Comparison of ENCODE assay signal across 8 cellular contexts in genomic region chr4:183398298-183399129, GRCh38. TPM values are rescaled to one million over a fixed set of nuclear protein-coding genes. Genes with fewer than 3 reads are reported as not detected.
DNase-seq lines count a peak whose midpoint lies in the region; ATAC-seq, FAIRE-seq and TF ChIP-seq lines count a peak whose summit lies in the region.

No MANE protein-coding gene starts in this region.

- no TSS peak for BruUV-seq in GM12878 (replicated peaks; lab: Mats Ljungman, UMichigan)

- peak overlapping the region; percentile 86 to 96 (median 92) for H3K4me3 Mint-ChIP-seq in IgD-negative memory B cell

- no peaks in the 10 kb centered on the region for H3K4me1 ChIP-seq in GM12878 (ENCODE audit: control insufficient read depth, insufficient read depth, low read length)

- RAD21 ChIA-PET in GM12878 (lab: Charles Lee; ENCODE audit: unreplicated experiment) = no interaction called here

- no peaks in the 10 kb centered on the region for H3K36me3 ChIP-seq in GM12878 (ENCODE audit: control insufficient read depth in 2 of 2, insufficient read depth in 2 of 2, low read length in 1 of 2)

- FAIRE-seq in GM12878 (lab: Jason Lieb, UNC) = peak; percentile 68

- peaks cover 0 to 2% (median 0%) of the 10 kb centered on the region in 3 donors for H3K9me3 Mint-ChIP-seq in IgD-negative memory B cell

- H3K79me2 ChIP-seq in GM12878 (ENCODE audit: control insufficient read depth, insufficient read depth, low read length) = no peaks in the 10 kb centered on the region

- H3K9me3 ChIP-seq in GM12878 (replicated peaks; ENCODE audit: control insufficient read depth, insufficient read depth, low read length) = no peaks in the 10 kb centered on the region

- POLR2A ChIA-PET in GM12878 (lab: Charles Lee) = no interaction called here

- DNase-seq in EL (peak; percentile 77), T-helper 9 cell (peak; percentile 49), GM12878 (ENCODE audit: low read depth, low spot score) (no peak), iPS DF 4.7 (ENCODE audit: extremely low read depth, low spot score) (peak; percentile 30), sciatic nerve (ENCODE audit: low spot score) (peak; percentile 80), NCI-H446 treated with DMSO at 0.1 percent for 48 hours (lab: John Stamatoyannopoulos, UW) (no peak)

- 3% methylated on average over 49 of the region's 61 CpGs for WGBS in GM12878 (ENCODE audit: insufficient coverage, insufficient replicate concordance, low lambda C conversion rate, missing lambda C conversion rate)

- no peak for TF ChIP-seq POLR2A in GM12878 (IDR thresholded peaks at IDR 0.05; ENCODE audit: low read depth, low read length)

- H2AFZ ChIP-seq in GM12878 (ENCODE audit: control insufficient read depth, low read depth, low read length) = peak overlapping the region; percentile 69

- TF ChIP-seq EP300 in GM12878 (IDR thresholded peaks at IDR 0.05; ENCODE audit: borderline replicate concordance in 1 of 2, control insufficient read depth in 1 of 2, low read depth in 2 of 2, low read length in 2 of 2) = no peak

- no peak for TF ChIP-seq RAD21 in GM12878 (IDR thresholded peaks at IDR 0.05; ENCODE audit: insufficient read depth, low read depth, low read length)

- SMC1A ChIA-PET in GM12878 (lab: Charles Lee; ENCODE audit: uncharacterized antibody, unreplicated experiment) = no interaction called here

- peak; percentile 36 to 54 (median 52); a peak in 5 of 6 replicates for TF ChIP-seq CTCF in GM12878 (IDR thresholded peaks at IDR 0.05 in 2 of 3, conservative IDR thresholded peaks at IDR 0.05 in 1 of 3; ENCODE audit: control insufficient read depth in 2 of 3, extremely low read depth in 1 of 3, insufficient read depth in 1 of 3, low read depth in 3 of 3, low read length in 3 of 3)

- no peaks in the 10 kb centered on the region for H4K20me1 ChIP-seq in GM12878 (ENCODE audit: control insufficient read depth, insufficient read depth)

- peaks cover 14 to 16% (median 16%) of the 10 kb centered on the region in 3 donors for H3K4me1 Mint-ChIP-seq in IgD-negative memory B cell

- in situ Hi-C loops in GM12878 (cut with MboI) = no loop called here

- intact Hi-C loops in GM12878 (cut with micrococcal nuclease; ENCODE audit: unreplicated experiment) = no loop called here
- intact Hi-C loops in sciatic nerve (cut with DNase I) = no loop called here

- peak overlapping the region; percentile 56; the same call in 1 of the 2 replicates for H3K9ac ChIP-seq in GM12878 (ENCODE audit: control insufficient read depth, insufficient read depth, low read length)

- H3K4me3 ChIP-seq in GM12878 = peak overlapping the region; percentile 58; the same call in 1 of the 2 replicates

- no peak overlapping the region for H3K27ac ChIP-seq in GM12878 (ENCODE audit: control insufficient read depth, insufficient read depth)

- CTCF ChIA-PET in GM12878 (lab: Yijun Ruan, JAX) = interaction anchor here (0.5 to 0.9 kb wide), 3 partner anchors 9 to 1047 kb away, joined by 3 read pairs; no protein-coding TSS in a partner anchor

- H3K27ac Mint-ChIP-seq in IgD-negative memory B cell = peak overlapping the region in 2 of 3 donors; percentile 1 to 81

- H3K27me3 Mint-ChIP-seq in IgD-negative memory B cell = peaks cover 11% of the 10 kb centered on the region

- ATAC-seq in GM21576 (IDR thresholded peaks at IDR 0.05; ENCODE audit: unreplicated experiment) (peak; percentile 93), GM12878 (peak; percentile 95), sciatic nerve (peak; percentile 87)

- H3K27me3 ChIP-seq in GM12878 (replicated peaks in 1 of 2; ENCODE audit: control insufficient read depth in 2 of 2, insufficient read depth in 2 of 2, low read length in 1 of 2) = peaks cover 0 to 3% of the 10 kb centered on the region in 2 experiments; a peak in 2 of 4 replicates

- H3K4me2 ChIP-seq in GM12878 (ENCODE audit: control insufficient read depth, insufficient read depth) = peak overlapping the region; percentile 95

- H3K36me3 Mint-ChIP-seq in IgD-negative memory B cell = no peaks in the 10 kb centered on the region

TF ChIP-seq in GM12878, 131 proteins besides CTCF, POLR2A, EP300 and RAD21:
- TF ChIP-seq NR2F1 (conservative IDR thresholded peaks at IDR 0.05) (peak; percentile 12; the same call in 1 of the 2 replicates), IKZF1 (conservative IDR thresholded peaks at IDR 0.05) (0 out of 2 replicates have a peak, but pooled peaks have one; percentile 17), NBN (IDR thresholded peaks at IDR 0.05) (no peak), SPI1 (IDR thresholded peaks at IDR 0.05; ENCODE audit: borderline replicate concordance, insufficient read depth, low read depth, low read length) (peak; percentile 93), ASH2L (IDR thresholded peaks at IDR 0.05; ENCODE audit: borderline replicate concordance, low read depth) (no peak), RUNX3 (IDR thresholded peaks at IDR 0.05; ENCODE audit: low read length) (peak; percentile 60), LARP7 (IDR thresholded peaks at IDR 0.05) (peak; percentile 38; the same call in 1 of the 2 replicates), SMARCA5 (IDR thresholded peaks at IDR 0.05) (peak; percentile 61; the same call in 1 of the 2 replicates), BHLHE40 (IDR thresholded peaks at IDR 0.05; ENCODE audit: borderline replicate concordance in 1 of 2, low read depth in 2 of 2, low read length in 1 of 2) (peak in 1 of 2 experiments; percentile 59; a peak in 2 of 4 replicates), YY1 (IDR thresholded peaks at IDR 0.05; ENCODE audit: low read depth, low read length) (0 out of 2 replicates have a peak, but pooled peaks have one; percentile 30), SMAD5 (IDR thresholded peaks at IDR 0.05; ENCODE audit: low read depth) (no peak), RAD51 (IDR thresholded peaks at IDR 0.05) (peak; percentile 73; the same call in 1 of the 2 replicates), EGR1 (IDR thresholded peaks at IDR 0.05; ENCODE audit: borderline replicate concordance in 1 of 2, low read depth in 2 of 2, low read length in 2 of 2) (peak in 1 of 2 experiments; percentile 91; a peak in 2 of 3 replicates)
- TF ChIP-seq, protein P1, sequence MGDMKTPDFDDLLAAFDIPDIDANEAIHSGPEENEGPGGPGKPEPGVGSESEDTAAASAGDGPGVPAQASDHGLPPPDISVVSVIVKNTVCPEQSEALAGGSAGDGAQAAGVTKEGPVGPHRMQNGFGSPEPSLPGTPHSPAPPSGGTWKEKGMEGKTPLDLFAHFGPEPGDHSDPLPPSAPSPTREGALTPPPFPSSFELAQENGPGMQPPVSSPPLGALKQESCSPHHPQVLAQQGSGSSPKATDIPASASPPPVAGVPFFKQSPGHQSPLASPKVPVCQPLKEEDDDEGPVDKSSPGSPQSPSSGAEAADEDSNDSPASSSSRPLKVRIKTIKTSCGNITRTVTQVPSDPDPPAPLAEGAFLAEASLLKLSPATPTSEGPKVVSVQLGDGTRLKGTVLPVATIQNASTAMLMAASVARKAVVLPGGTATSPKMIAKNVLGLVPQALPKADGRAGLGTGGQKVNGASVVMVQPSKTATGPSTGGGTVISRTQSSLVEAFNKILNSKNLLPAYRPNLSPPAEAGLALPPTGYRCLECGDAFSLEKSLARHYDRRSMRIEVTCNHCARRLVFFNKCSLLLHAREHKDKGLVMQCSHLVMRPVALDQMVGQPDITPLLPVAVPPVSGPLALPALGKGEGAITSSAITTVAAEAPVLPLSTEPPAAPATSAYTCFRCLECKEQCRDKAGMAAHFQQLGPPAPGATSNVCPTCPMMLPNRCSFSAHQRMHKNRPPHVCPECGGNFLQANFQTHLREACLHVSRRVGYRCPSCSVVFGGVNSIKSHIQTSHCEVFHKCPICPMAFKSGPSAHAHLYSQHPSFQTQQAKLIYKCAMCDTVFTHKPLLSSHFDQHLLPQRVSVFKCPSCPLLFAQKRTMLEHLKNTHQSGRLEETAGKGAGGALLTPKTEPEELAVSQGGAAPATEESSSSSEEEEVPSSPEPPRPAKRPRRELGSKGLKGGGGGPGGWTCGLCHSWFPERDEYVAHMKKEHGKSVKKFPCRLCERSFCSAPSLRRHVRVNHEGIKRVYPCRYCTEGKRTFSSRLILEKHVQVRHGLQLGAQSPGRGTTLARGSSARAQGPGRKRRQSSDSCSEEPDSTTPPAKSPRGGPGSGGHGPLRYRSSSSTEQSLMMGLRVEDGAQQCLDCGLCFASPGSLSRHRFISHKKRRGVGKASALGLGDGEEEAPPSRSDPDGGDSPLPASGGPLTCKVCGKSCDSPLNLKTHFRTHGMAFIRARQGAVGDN (IDR thresholded peaks at IDR 0.05) = 0 out of 2 replicates have a peak, but pooled peaks have one; percentile 23

RNA-seq across cellular contexts. Expression of gene CDKN2AIP, which starts 45.9 kb away (rescaled TPM):
- polyA plus RNA-seq in IgD-negative memory B cell (38.8 TPM), GM12878 (2011; rRNA removed) (13.8 and 19.6 TPM in 2 replicates), GM12878 (2014; fragmentation: Illumina TruSeq; extraction: Trizol) (15.9 and 20.5 TPM in 2 replicates), GM12878 (2014; fragmentation: Nextera tagmentation; extraction: Ambion mirVana) (1 to 10 TPM; 6.0 to 9.6 TPM), GM12878 (2014; rRNA removed) (13.0 and 17.4 TPM in 2 replicates), GM12878 (2016; fragmentation: Nextera tagmentation; extraction: Ambion mirVana) (10 to 100 TPM; 22.0 to 22.7 TPM)
- 24.5 and 24.7 TPM in 2 replicates for total RNA-seq in GM12878 (2013; cell fraction: nucleolus; rRNA removed)
- total RNA-seq in GM12878 (2014; rRNA removed) (16.0 and 18.5 TPM in 2 replicates), GM12878 (2014; rRNA removed; fragmentation: Illumina TruSeq; extraction: Trizol) (14.1 and 15.3 TPM in 2 replicates), GM12878 (2021) (16.4 and 17.9 TPM in 2 replicates), sciatic nerve (16.8 TPM)
- 7.7 TPM for polyA plus RNA-seq in GM12878 (2011; ENCODE audit: low read depth)
- 8.2 and 8.8 TPM in 2 replicates for polyA plus RNA-seq in GM12878 (2011; cell fraction: cytosol; rRNA removed)
- polyA plus RNA-seq in GM12878 (2011; cell fraction: nucleus; rRNA removed) = 12.6 and 15.3 TPM in 2 replicates
- polyA plus RNA-seq in GM12878 (2012) = 10.4 and 10.7 TPM in 2 replicates
- 15.8 and 17.3 TPM in 2 replicates for polyA minus RNA-seq in GM12878 (2011; rRNA and poly(A)+ RNA removed)
- polyA minus RNA-seq in GM12878 (2011; cell fraction: cytosol; rRNA and poly(A)+ RNA removed) = 4.9 TPM in 2 replicates
- polyA minus RNA-seq in GM12878 (2011; cell fraction: nucleus; rRNA and poly(A)+ RNA removed) = 26.8 and 39.6 TPM in 2 replicates

Comparison
In these comparisons a context has a peak if more than half of its experiments do, and no peak if none do; other contexts are left out.
1. DNase-seq: peak in EL (single experiment), T-helper 9 cell (single experiment), iPS DF 4.7 (single experiment) and sciatic nerve (single experiment); none in GM12878 (single experiment) and NCI-H446 treated with DMSO at 0.1 percent for 48 hours (single experiment).
2. Peak in every context shown above with its lines, with median percentiles within 50 percentile points of each other: ATAC-seq.